Comparison of ENCODE assay signal across 4 cellular contexts in the genomic region with DNA sequence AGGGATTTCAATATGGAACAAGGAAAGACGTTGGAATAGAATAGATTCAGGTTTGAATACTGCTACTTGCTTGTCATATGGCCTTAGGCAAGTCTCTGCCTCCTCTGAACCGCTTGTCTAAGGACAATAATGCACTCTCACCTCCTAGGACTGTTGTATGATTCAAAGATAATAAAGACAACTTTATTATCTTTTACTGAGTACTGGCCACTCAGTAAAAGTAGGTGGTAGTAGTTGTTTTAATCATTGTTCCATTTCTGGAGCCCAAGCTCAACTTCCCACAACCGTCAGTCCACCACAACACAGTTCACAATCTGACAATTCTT.
"Had no signal": no experiment of that assay in that cellular context is flagged by ENCODE, and none has a peak within 500 bp of the region (broad histone marks: within the 10 kb centered on the region; RNA-seq: fewer than 3 reads in every experiment).

No MANE protein-coding gene starts in this region.

- DNase-seq: H9, IMR-90 had no signal

- H3K4me3 ChIP-seq: GM23338, K562 had no signal
